In genomic region chr15:63839717-63840116, GRCh38 we compare ENCODE assay signal across 27 cellular contexts.
"Had no signal": no experiment of that assay in that cellular context is flagged by ENCODE, and none has a peak within 500 bp of the region (broad histone marks: within the 10 kb centered on the region; RNA-seq: fewer than 3 reads in every experiment).

No MANE protein-coding gene starts in this region.

- H3K9me3 ChIP-seq: body of pancreas, heart left ventricle, lower lobe of right lung, ovary, psoas muscle, right atrium auricular region, upper lobe of left lung had no signal

- H3K36me3 Mint-ChIP-seq: activated CD8-positive, alpha-beta memory T cell treated with anti-CD3 and anti-CD28 coated beads, Interleukin-2, amount 10 ng/mL, durations not matched to agents 7 days and 5 days; naive thymus-derived CD8-positive, alpha-beta T cell had no signal

- H3K4me3 Mint-ChIP-seq: activated CD4-positive, alpha-beta T cell treated with anti-CD3 and anti-CD28 coated beads, Interleukin-2, amount 10 ng/mL, durations not matched to agents 24 days and 14 days; activated CD8-positive, alpha-beta memory T cell treated with anti-CD3 and anti-CD28 coated beads, Interleukin-2, amount 10 ng/mL, durations not matched to agents 7 days and 5 days; activated CD8-positive, alpha-beta T cell treated with anti-CD3 and anti-CD28 coated beads for 36 hours; activated naive CD8-positive, alpha-beta T cell treated with anti-CD3 and anti-CD28 coated beads, Interleukin-2, amount 50 U/mL, for 24 hours; naive thymus-derived CD8-positive, alpha-beta T cell; T-helper 1 cell treated with Interleukin-12 subunit alpha and Interleukin-12 subunit beta and Interleukin-4 antibody, amounts not matched to agents 30 μg/mL and 1 μg/mL, for 36 hours had no signal

- H3K27me3 Mint-ChIP-seq: activated CD8-positive, alpha-beta T cell treated with anti-CD3 and anti-CD28 coated beads for 36 hours; activated naive CD8-positive, alpha-beta T cell treated with anti-CD3 and anti-CD28 coated beads, Interleukin-2, amount 50 U/mL, for 24 hours had no signal

- H3K27ac ChIP-seq: body of pancreas, epithelial cell of prostate, lower lobe of right lung, ovary, psoas muscle, right atrium auricular region, upper lobe of left lung, VCaP had no signal

- H3K36me3 ChIP-seq: heart left ventricle, lower lobe of right lung, ovary, right atrium auricular region, upper lobe of left lung had no signal

- H3K9me3 Mint-ChIP-seq: activated CD8-positive, alpha-beta T cell treated with anti-CD3 and anti-CD28 coated beads for 36 hours; activated naive CD8-positive, alpha-beta T cell treated with anti-CD3 and anti-CD28 coated beads, Interleukin-2, amount 50 U/mL, for 24 hours; naive thymus-derived CD8-positive, alpha-beta T cell; T-helper 1 cell treated with Interleukin-12 subunit alpha and Interleukin-12 subunit beta and Interleukin-4 antibody, amounts not matched to agents 30 μg/mL and 1 μg/mL, for 36 hours had no signal

- H3K27ac Mint-ChIP-seq: activated CD4-positive, alpha-beta T cell treated with anti-CD3 and anti-CD28 coated beads, Interleukin-2, amount 10 ng/mL, durations not matched to agents 24 days and 14 days; activated CD8-positive, alpha-beta memory T cell treated with anti-CD3 and anti-CD28 coated beads, Interleukin-2, amount 10 ng/mL, durations not matched to agents 7 days and 5 days; activated CD8-positive, alpha-beta T cell treated with anti-CD3 and anti-CD28 coated beads for 36 hours; activated naive CD8-positive, alpha-beta T cell treated with anti-CD3 and anti-CD28 coated beads, Interleukin-2, amount 50 U/mL, for 24 hours; T-helper 1 cell treated with Interleukin-12 subunit alpha and Interleukin-12 subunit beta and Interleukin-4 antibody, amounts not matched to agents 30 μg/mL and 1 μg/mL, for 36 hours had no signal

- FAIRE-seq: colon had no signal

- DNase-seq: activated CD4-positive, alpha-beta T cell treated with anti-CD3 and anti-CD28 coated beads, Interleukin-2, amount 10 ng/mL, durations not matched to agents 24 days and 14 days; activated CD8-positive, alpha-beta memory T cell treated with anti-CD3 and anti-CD28 coated beads, Interleukin-2, amount 10 ng/mL, durations not matched to agents 7 days and 5 days; activated CD8-positive, alpha-beta T cell treated with anti-CD3 and anti-CD28 coated beads for 36 hours; activated gamma-delta T cell; activated naive CD4-positive, alpha-beta T cell treated with anti-CD3 and anti-CD28 coated beads, Interleukin-2, amount 50 U/mL, for 16 hours; activated naive CD8-positive, alpha-beta T cell treated with anti-CD3 and anti-CD28 coated beads, Interleukin-2, amount 50 U/mL, for 24 hours; activated T-cell treated with anti-CD3 and anti-CD28 coated beads for 4 hours; body of pancreas; caudate nucleus; dorsolateral prefrontal cortex; heart left ventricle; islet precursor cell; left cardiac atrium; lower lobe of right lung; mesendoderm; naive thymus-derived CD8-positive, alpha-beta T cell; ovary; psoas muscle; stimulated activated CD4-positive, alpha-beta T cell treated with anti-CD3 and anti-CD28 coated beads, Interleukin-4, amount 100 ng/mL, for 24 hours; stimulated activated naive CD4-positive, alpha-beta T cell treated with Interleukin-2 at 50 U/mL for 16 hours; upper lobe of left lung had no signal

- ATAC-seq: activated CD4-positive, CD25-positive, alpha-beta regulatory T cell treated with anti-CD3 and anti-CD28 coated beads, Interleukin-2, amount 50 U/mL, for 24 hours; activated CD8-positive, alpha-beta memory T cell treated with anti-CD3 and anti-CD28 coated beads, Interleukin-2, amount 10 ng/mL, durations not matched to agents 7 days and 5 days; activated CD8-positive, alpha-beta T cell treated with anti-CD3 and anti-CD28 coated beads for 36 hours; activated naive CD8-positive, alpha-beta T cell treated with anti-CD3 and anti-CD28 coated beads, Interleukin-2, amount 50 U/mL, for 24 hours; body of pancreas; heart left ventricle; left cardiac atrium; lower lobe of right lung; naive thymus-derived CD8-positive, alpha-beta T cell; psoas muscle had no signal

- H3K27me3 ChIP-seq: body of pancreas, dorsolateral prefrontal cortex, heart left ventricle, ovary, right atrium auricular region, upper lobe of left lung had no signal

- H3K4me3 ChIP-seq: body of pancreas, dorsolateral prefrontal cortex, heart left ventricle, lower lobe of right lung, ovary, psoas muscle, right atrium auricular region, upper lobe of left lung had no signal
